In genomic region chr11:68584097-68584496, GRCh38 we compare ENCODE assay signal across 8 cellular contexts.
A peak's percentile ranks its signal among the peaks of the same experiment; 100 is the strongest.
DNase-seq lines count a peak whose midpoint lies in the region; ATAC-seq, FAIRE-seq and TF ChIP-seq lines count a peak whose summit lies in the region.

No MANE protein-coding gene starts in this region.

- H3K4me2 ChIP-seq in GM23338 (no peak overlapping the region), keratinocyte (ENCODE audit: control insufficient read depth, extremely low read depth, insufficient read depth, low read depth, low read length) (no peak overlapping the region)

- H3K9me3 ChIP-seq in adipocyte (ENCODE audit: control insufficient read depth, low read length) (no peaks in the 10 kb centered on the region), keratinocyte (ENCODE audit: control insufficient read depth, low read depth, low read length) (no peaks in the 10 kb centered on the region)

- H3K79me2 ChIP-seq in GM23338 (replicated peaks; ENCODE audit: insufficient read depth): peaks cover 16% of the 10 kb centered on the region
- no peaks in the 10 kb centered on the region for H3K79me2 ChIP-seq in keratinocyte (ENCODE audit: control insufficient read depth, insufficient read depth, low read length)

- H3K27ac ChIP-seq in GM23338 (ENCODE audit: low read depth) (no peak overlapping the region), keratinocyte (ENCODE audit: control insufficient read depth, insufficient read depth, low read length) (no peak overlapping the region)

- no peaks in the 10 kb centered on the region for H3K9me1 ChIP-seq in keratinocyte (ENCODE audit: control insufficient read depth, extremely low read depth, insufficient read depth, low read length)

- H3K4me1 Mint-ChIP-seq in GM23338: peaks cover 4% of the 10 kb centered on the region; the same call in 2 of the 3 replicates

- peaks cover 27% of the 10 kb centered on the region for H4K20me1 ChIP-seq in GM23338 (replicated peaks; ENCODE audit: insufficient read depth)
- no peaks in the 10 kb centered on the region for H4K20me1 ChIP-seq in keratinocyte (ENCODE audit: control insufficient read depth, extremely low read depth, insufficient read depth, low read length)

- dilution Hi-C loops in keratinocyte (cut with MboI; ENCODE audit: extremely low pct_ligation_motif_present, low sequenced_read_pairs): no loop called here

- no peak overlapping the region; the same call in 1 of the 2 replicates for H3K27ac Mint-ChIP-seq in GM23338

- DNase-seq in AG20443 (ENCODE audit: low spot score) (peak; percentile 32), GM23338 (ENCODE audit: low spot score) (peak; percentile 93), SKM-1 treated with dmso at 0.1 percent for 144 hours (lab: John Stamatoyannopoulos, UW; ENCODE audit: unreplicated experiment) (peak; percentile 23), adipocyte (ENCODE audit: low read depth) (peak; percentile 22), keratinocyte (ENCODE audit: low read depth, low spot score) (no peak), DMS79 treated with DMSO at 0.1 percent for 48 hours (lab: John Stamatoyannopoulos, UW) (no peak), NCI-H128 (lab: John Stamatoyannopoulos, UW; ENCODE audit: unreplicated experiment) (no peak)
- peak in 2 of 3 donors; percentile 10 to 51 for DNase-seq in stimulated activated CD4-positive, alpha-beta T cell treated with anti-CD3 and anti-CD28 coated beads, TNF-alpha, amount 100 ng/mL, for 1 hour (ENCODE audit: low read depth in 3 of 3, low spot score in 1 of 3)

- peak; percentile 97 for ATAC-seq in GM23338

- peaks cover 52% of the 10 kb centered on the region for H3K36me3 Mint-ChIP-seq in GM23338 (ENCODE audit: low read depth)

- H3K4me3 Mint-ChIP-seq in GM23338: no peak overlapping the region

- no peak for FAIRE-seq in keratinocyte (lab: Jason Lieb, UNC)

- no peak overlapping the region for H2AFZ ChIP-seq in GM23338
- no peak overlapping the region for H2AFZ ChIP-seq in keratinocyte (ENCODE audit: control insufficient read depth, low read length)

- H3K4me3 ChIP-seq in GM23338: no peak overlapping the region
- no peak overlapping the region for H3K4me3 ChIP-seq in adipocyte (ENCODE audit: low read length)
- no peak overlapping the region for H3K4me3 ChIP-seq in keratinocyte (ENCODE audit: control insufficient read depth in 2 of 3, extremely low read depth in 1 of 3, insufficient read depth in 2 of 3, low read depth in 1 of 3, low read length in 3 of 3)

- H3K27me3 ChIP-seq in GM23338 (ENCODE audit: insufficient read depth): no peaks in the 10 kb centered on the region
- H3K27me3 ChIP-seq in adipocyte (replicated peaks; ENCODE audit: control insufficient read depth, insufficient read depth, low read length): no peaks in the 10 kb centered on the region
- no peaks in the 10 kb centered on the region for H3K27me3 ChIP-seq in keratinocyte (ENCODE audit: control insufficient read depth, extremely low read depth, insufficient read depth, low read length)

- TF ChIP-seq CTCF in GM23338 (conservative IDR thresholded peaks at IDR 0.05; ENCODE audit: low read depth in 2 of 2) (peak; percentile 91 to 93), keratinocyte (optimal IDR thresholded peaks at IDR 0.05 in 1 of 3, IDR thresholded peaks at IDR 0.05 in 1 of 3, conservative IDR thresholded peaks at IDR 0.05 in 1 of 3; ENCODE audit: extremely low read depth in 1 of 3, insufficient read depth in 2 of 3, low read length in 3 of 3) (peak; percentile 72 to 73 (median 73))

- H3K9ac ChIP-seq in adipocyte (ENCODE audit: low read length) (no peak overlapping the region), keratinocyte (ENCODE audit: control insufficient read depth, extremely low read depth, insufficient read depth, low read length) (no peak overlapping the region)

- H3K9me3 Mint-ChIP-seq in GM23338: no peaks in the 10 kb centered on the region

- H3K4me1 ChIP-seq in GM23338 (ENCODE audit: insufficient read depth) (no peaks in the 10 kb centered on the region), adipocyte (ENCODE audit: control insufficient read depth, insufficient read depth, low read length) (peaks cover 26% of the 10 kb centered on the region), keratinocyte (ENCODE audit: control insufficient read depth, extremely low read depth, insufficient read depth, low read length) (peaks cover 15% of the 10 kb centered on the region)

- H3K9me2 ChIP-seq in GM23338 (ENCODE audit: insufficient read depth): no peaks in the 10 kb centered on the region

- peaks cover 19% of the 10 kb centered on the region for H3K36me3 ChIP-seq in GM23338 (ENCODE audit: insufficient read depth)
- H3K36me3 ChIP-seq in adipocyte (ENCODE audit: control insufficient read depth, insufficient read depth, low read length, severe bottlenecking): peaks cover 65% of the 10 kb centered on the region
- H3K36me3 ChIP-seq in keratinocyte (ENCODE audit: control insufficient read depth in 2 of 2, extremely low read depth in 1 of 2, insufficient read depth in 2 of 2, low read length in 2 of 2): peaks cover 9 to 17% of the 10 kb centered on the region in 2 experiments

- peaks cover 14% of the 10 kb centered on the region for H3F3A ChIP-seq in GM23338 (replicated peaks; ENCODE audit: low read depth)

- peaks cover 7% of the 10 kb centered on the region for H3K27me3 Mint-ChIP-seq in GM23338 (ENCODE audit: insufficient read depth, low read depth, poor library complexity)

TF ChIP-seq in GM23338, 12 proteins besides CTCF, POLR2A, EP300 and RAD21:
- TF ChIP-seq ETS1 (IDR thresholded peaks at IDR 0.05): peak; percentile 50; the same call in 1 of the 2 replicates
- TF ChIP-seq EZH2phosphoT487 (IDR thresholded peaks at IDR 0.05; ENCODE audit: unreplicated experiment): no peak
- TF ChIP-seq NANOG (IDR thresholded peaks at IDR 0.05; ENCODE audit: borderline replicate concordance): no peak
- TF ChIP-seq ZNF331 (CRISPR knock-in tag; IDR thresholded peaks at IDR 0.05; ENCODE audit: low read depth): no peak

Comparison
In these comparisons a context has a peak if more than half of its experiments do, and no peak if none do; other contexts are left out.
1. DNase-seq: peak in AG20443 (single experiment), GM23338 (single experiment), SKM-1 treated with dmso at 0.1 percent for 144 hours (single experiment), adipocyte (single experiment) and stimulated activated CD4-positive, alpha-beta T cell treated with anti-CD3 and anti-CD28 coated beads, TNF-alpha, amount 100 ng/mL, for 1 hour (2 of 3); none in keratinocyte (single experiment), DMS79 treated with DMSO at 0.1 percent for 48 hours (single experiment) and NCI-H128 (single experiment).